Comparison of ENCODE assay signal across 8 cellular contexts in the genomic region with DNA sequence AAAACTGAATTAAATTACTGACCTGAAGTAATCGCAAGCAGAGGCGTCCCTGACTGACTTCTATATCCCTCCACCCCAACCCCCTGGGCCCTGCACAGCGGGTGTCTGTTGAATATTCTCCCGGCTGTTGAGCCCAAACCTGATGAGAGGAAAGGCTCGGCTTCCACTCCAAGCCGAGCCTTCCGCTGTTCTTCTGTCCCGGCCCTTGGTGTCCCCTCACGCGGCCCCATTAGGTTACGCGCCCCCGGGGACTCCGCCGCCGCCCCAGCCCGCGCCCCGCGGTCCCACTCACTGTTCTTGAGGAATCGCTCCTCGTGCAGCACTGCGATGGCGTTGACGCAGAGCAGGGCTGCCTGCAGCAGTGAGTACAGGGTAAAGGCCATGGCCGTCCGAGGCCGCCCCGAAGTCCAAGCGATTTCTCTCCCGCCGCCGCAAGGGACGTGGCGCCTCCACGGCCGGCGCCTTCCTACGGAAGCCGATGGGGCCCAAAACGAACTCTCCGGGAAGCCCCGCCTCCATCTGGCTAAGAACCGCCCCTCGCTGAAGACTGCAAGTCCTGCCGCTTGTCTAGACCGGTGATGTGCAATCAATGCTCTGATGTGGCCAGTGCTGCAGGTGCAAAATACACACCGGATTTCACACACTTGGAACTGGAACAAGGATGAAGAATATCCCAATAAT. TPM values are rescaled to one million over a fixed set of nuclear protein-coding genes. Genes with fewer than 3 reads are reported as not detected.
DNase-seq lines count a peak whose midpoint lies in the region; ATAC-seq, FAIRE-seq and TF ChIP-seq lines count a peak whose summit lies in the region.

A gene with protein sequence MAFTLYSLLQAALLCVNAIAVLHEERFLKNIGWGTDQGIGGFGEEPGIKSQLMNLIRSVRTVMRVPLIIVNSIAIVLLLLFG (minus strand): TSS at position 470 of the 681 bp plus-strand sequence. CDS start 87 bp downstream, at position 383.

- H3K9me3 ChIP-seq in pancreas = no peaks in the 10 kb centered on the region
- H3K9me3 ChIP-seq in thyroid gland = no peaks in the 10 kb centered on the region

- H3K27ac Mint-ChIP-seq in activated naive CD4-positive, alpha-beta T cell treated with anti-CD3 and anti-CD28 coated beads, Interleukin-2, amount 50 U/mL, for 24 hours = peak within 1 kb of the TSS; percentile 63
- peak within 1 kb of the TSS; percentile 63 for H3K27ac Mint-ChIP-seq in glutamatergic neuron (ENCODE audit: unreplicated experiment)

- DNase-seq in GM04504 (ENCODE audit: low read depth) (peak; percentile 71), HFF-Myc (ENCODE audit: extremely low read depth, low read depth) (peak; percentile 45), NB4 (ENCODE audit: low read depth) (peak; percentile 91), glutamatergic neuron (peak; percentile 97), pancreas (peak; percentile 89 to 96 (median 94)), thyroid gland (peak; percentile 88 to 90)

- intact Hi-C loops in pancreas (cut with DNase I) (no loop called here), thyroid gland (cut with DNase I) (no loop called here)

- 0 to 1% methylated on average over 47 to 48 of the region's 48 CpGs for WGBS in pancreas, 2 donors
- WGBS in thyroid gland, 2 donors = 1 to 2% methylated on average over 21 to 38 of the region's 48 CpGs

- TF ChIP-seq POLR2A in NB4 (IDR thresholded peaks at IDR 0.05; ENCODE audit: extremely low read depth, insufficient read length) = peak; percentile 52
- TF ChIP-seq POLR2A in thyroid gland (IDR thresholded peaks at IDR 0.05) = peak in 1 of 2 donors; percentile 78

- H3K4me3 Mint-ChIP-seq in activated naive CD4-positive, alpha-beta T cell treated with anti-CD3 and anti-CD28 coated beads, Interleukin-2, amount 50 U/mL, for 24 hours = peak within 1 kb of the TSS; percentile 60
- no peak within 1 kb of the TSS for H3K4me3 Mint-ChIP-seq in glutamatergic neuron (ENCODE audit: unreplicated experiment)

- H3K27me3 ChIP-seq in pancreas = no peaks in the 10 kb centered on the region
- no peaks in the 10 kb centered on the region for H3K27me3 ChIP-seq in thyroid gland

- H3K27me3 Mint-ChIP-seq in activated naive CD4-positive, alpha-beta T cell treated with anti-CD3 and anti-CD28 coated beads, Interleukin-2, amount 50 U/mL, for 24 hours = no peaks in the 10 kb centered on the region
- no peaks in the 10 kb centered on the region for H3K27me3 Mint-ChIP-seq in glutamatergic neuron (ENCODE audit: unreplicated experiment)

- peaks cover 8 to 16% (median 13%) of the 10 kb centered on the region in 3 donors for H3K4me1 ChIP-seq in pancreas
- peaks cover 16 to 17% of the 10 kb centered on the region in 2 donors for H3K4me1 ChIP-seq in thyroid gland

- H3K4me3 ChIP-seq in HFF-Myc (replicated peaks; ENCODE audit: low read depth, low read length) (peak within 1 kb of the TSS; percentile 87), NB4 (ENCODE audit: low read depth, low read length) (peak within 1 kb of the TSS; percentile 94), pancreas (peak within 1 kb of the TSS; percentile 51 to 99 (median 88)), thyroid gland (replicated peaks in 1 of 3) (peak within 1 kb of the TSS; percentile 70 to 84 (median 72))

- peak within 1 kb of the TSS; percentile 40 to 74 (median 63) for H3K27ac ChIP-seq in pancreas
- peak within 1 kb of the TSS in 2 of 3 donors; percentile 78 to 82 for H3K27ac ChIP-seq in thyroid gland

- FAIRE-seq in pancreas (lab: Jason Lieb, UNC) = no peak

- H3K36me3 ChIP-seq in pancreas (no peaks in the 10 kb centered on the region), thyroid gland (no peaks in the 10 kb centered on the region)

- ATAC-seq in SK-N-SH treated with all-trans-retinoic acid at 6 μM for 48 hours (peak; percentile 98), pancreas (peak; percentile 93 to 99 (median 97))

- no peak for TF ChIP-seq CTCF in HFF-Myc (IDR thresholded peaks at IDR 0.05; ENCODE audit: low read depth, low read length, missing control alignments)
- no peak for TF ChIP-seq CTCF in NB4 (IDR thresholded peaks at IDR 0.05; ENCODE audit: low read depth, low read length)
- TF ChIP-seq CTCF in glutamatergic neuron (IDR thresholded peaks at IDR 0.05; ENCODE audit: partially characterized antibody, unreplicated experiment) = no peak
- TF ChIP-seq CTCF in pancreas (IDR thresholded peaks at IDR 0.05) = no peak
- no peak for TF ChIP-seq CTCF in thyroid gland (IDR thresholded peaks at IDR 0.05)

- peaks cover 8% of the 10 kb centered on the region for H3K4me1 Mint-ChIP-seq in activated naive CD4-positive, alpha-beta T cell treated with anti-CD3 and anti-CD28 coated beads, Interleukin-2, amount 50 U/mL, for 24 hours
- no peaks in the 10 kb centered on the region for H3K4me1 Mint-ChIP-seq in glutamatergic neuron (ENCODE audit: low read depth, unreplicated experiment)

- H3K9me3 Mint-ChIP-seq in activated naive CD4-positive, alpha-beta T cell treated with anti-CD3 and anti-CD28 coated beads, Interleukin-2, amount 50 U/mL, for 24 hours = no peaks in the 10 kb centered on the region
- peaks cover 2% of the 10 kb centered on the region for H3K9me3 Mint-ChIP-seq in glutamatergic neuron (ENCODE audit: unreplicated experiment)

- no peaks in the 10 kb centered on the region for H3K36me3 Mint-ChIP-seq in activated naive CD4-positive, alpha-beta T cell treated with anti-CD3 and anti-CD28 coated beads, Interleukin-2, amount 50 U/mL, for 24 hours
- H3K36me3 Mint-ChIP-seq in glutamatergic neuron (ENCODE audit: unreplicated experiment) = no peaks in the 10 kb centered on the region

TF ChIP-seq in SK-N-SH treated with all-trans-retinoic acid at 6 μM for 48 hours, 23 proteins besides CTCF, POLR2A, EP300 and RAD21:
- TF ChIP-seq RARB (CRISPR knock-in tag; IDR thresholded peaks at IDR 0.05) (no peak), PPARA (CRISPR knock-in tag; IDR thresholded peaks at IDR 0.05; ENCODE audit: borderline replicate concordance) (no peak), ARNTL (CRISPR knock-in tag; IDR thresholded peaks at IDR 0.05; ENCODE audit: borderline replicate concordance, low read depth) (no peak), GLIS3 (CRISPR knock-in tag; IDR thresholded peaks at IDR 0.05) (no peak), ZFP3 (CRISPR knock-in tag; IDR thresholded peaks at IDR 0.05) (no peak), SNAI2 (CRISPR knock-in tag; IDR thresholded peaks at IDR 0.05) (no peak), BACH2 (CRISPR knock-in tag; IDR thresholded peaks at IDR 0.05; ENCODE audit: borderline replicate concordance) (no peak), ZNF565 (CRISPR knock-in tag; conservative IDR thresholded peaks at IDR 0.05; ENCODE audit: low read depth) (no peak)
- TF ChIP-seq, protein P1, sequence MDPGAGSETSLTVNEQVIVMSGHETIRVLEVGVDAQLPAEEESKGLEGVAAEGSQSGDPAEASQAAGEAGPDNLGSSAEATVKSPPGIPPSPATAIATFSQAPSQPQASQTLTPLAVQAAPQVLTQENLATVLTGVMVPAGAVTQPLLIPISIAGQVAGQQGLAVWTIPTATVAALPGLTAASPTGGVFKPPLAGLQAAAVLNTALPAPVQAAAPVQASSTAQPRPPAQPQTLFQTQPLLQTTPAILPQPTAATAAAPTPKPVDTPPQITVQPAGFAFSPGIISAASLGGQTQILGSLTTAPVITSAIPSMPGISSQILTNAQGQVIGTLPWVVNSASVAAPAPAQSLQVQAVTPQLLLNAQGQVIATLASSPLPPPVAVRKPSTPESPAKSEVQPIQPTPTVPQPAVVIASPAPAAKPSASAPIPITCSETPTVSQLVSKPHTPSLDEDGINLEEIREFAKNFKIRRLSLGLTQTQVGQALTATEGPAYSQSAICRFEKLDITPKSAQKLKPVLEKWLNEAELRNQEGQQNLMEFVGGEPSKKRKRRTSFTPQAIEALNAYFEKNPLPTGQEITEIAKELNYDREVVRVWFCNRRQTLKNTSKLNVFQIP (CRISPR knock-in tag; IDR thresholded peaks at IDR 0.05; ENCODE audit: borderline replicate concordance, low read depth) = no peak

RNA-seq across cellular contexts. Expression of the gene that starts here (rescaled TPM):
- total RNA-seq in glutamatergic neuron (ENCODE audit: unreplicated experiment) (9.8 TPM), pancreas (1 to 10 TPM; 2.7 to 7.1 (median 5.0) TPM), thyroid gland (10 to 100 TPM; 13.2 to 17.6 (median 14.3) TPM)
- 10 to 100 TPM in 1 of 2 donors, 1 to 10 TPM in 1; 6.9 to 15.4 TPM for polyA plus RNA-seq in pancreas

Comparison
In these comparisons a context has a peak if more than half of its experiments do, and no peak if none do; other contexts are left out.
1. Peak in every context shown above with its lines: DNase-seq, ATAC-seq, H3K4me3 ChIP-seq and H3K27ac ChIP-seq.
2. DNase-seq: peak in every context shown above with its lines; median percentile 97 in glutamatergic neuron; 94 in pancreas; 91 in NB4; 89 in thyroid gland; 71 in GM04504; 45 in HFF-Myc.